8 cellular contexts compared by ENCODE assay signal in the genomic region with DNA sequence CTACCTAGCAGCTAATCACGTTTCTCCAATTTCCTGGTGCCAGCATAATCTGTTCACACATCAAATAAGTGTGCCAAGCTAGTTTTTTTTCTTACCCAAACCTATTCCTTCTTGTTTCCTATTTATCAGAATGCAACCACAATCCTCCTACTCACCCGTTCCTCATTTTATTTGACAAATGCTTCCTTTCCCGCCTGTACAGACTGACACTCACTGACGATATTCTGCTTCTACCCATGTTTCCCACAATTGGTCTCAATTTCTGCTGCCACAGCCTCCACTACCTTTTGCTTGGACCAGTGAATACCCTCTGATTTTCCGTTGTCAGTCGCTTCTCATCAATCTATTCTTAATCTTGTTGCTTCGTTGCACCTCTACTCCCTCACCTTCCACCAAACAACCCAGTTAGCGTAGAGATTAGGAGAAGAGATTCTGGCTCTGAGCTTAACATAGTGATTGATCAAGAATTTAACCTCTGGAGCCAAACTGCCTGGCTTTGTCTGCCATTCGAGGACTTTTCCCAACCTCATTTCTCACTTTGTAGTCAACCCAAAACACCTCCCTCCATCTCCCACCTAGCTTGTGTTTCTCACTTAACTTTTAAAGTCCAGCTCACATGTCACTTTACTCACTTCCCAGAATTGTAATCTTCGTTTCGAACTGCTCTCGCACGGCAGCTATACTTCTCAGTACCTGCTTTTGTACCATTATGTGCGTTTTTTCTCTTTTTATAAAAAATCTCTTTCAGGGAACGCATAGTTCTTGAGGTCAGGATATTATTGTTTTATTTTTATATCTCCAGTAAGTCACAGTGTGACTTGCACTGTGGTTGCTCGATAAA. TPM values are rescaled to one million over a fixed set of nuclear protein-coding genes. Genes with fewer than 3 reads are reported as not detected.
A peak's percentile ranks its signal among the peaks of the same experiment; 100 is the strongest.
DNase-seq lines count a peak whose midpoint lies in the region; ATAC-seq and TF ChIP-seq lines count a peak whose summit lies in the region.

No MANE protein-coding gene starts in this region.

- DNase-seq in AML-193 (lab: John Stamatoyannopoulos, UW) (peak; percentile 32 to 41), NCI-H748 treated with DMSO at 0.1 percent for 48 hours (lab: John Stamatoyannopoulos, UW) (peak; percentile 41), lung (ENCODE audit: low spot score) (no peak), GM03348 (ENCODE audit: low spot score) (no peak)

- no peaks in the 10 kb centered on the region for H3K9me3 Mint-ChIP-seq in brain

- peak overlapping the region in 1 of 2 donors; percentile 85 for H3K27ac ChIP-seq in lung (ENCODE audit: low read depth in 1 of 2, low read length in 1 of 2)
- no peak overlapping the region for H3K27ac ChIP-seq in urinary bladder (ENCODE audit: low read depth)

- no peaks in the 10 kb centered on the region for H3K36me3 Mint-ChIP-seq in brain

- TF ChIP-seq CTCF in brain (conservative IDR thresholded peaks at IDR 0.05) (no peak), lung (IDR thresholded peaks at IDR 0.05; ENCODE audit: control extremely low read depth, extremely low read depth) (no peak)

- peak overlapping the region in 3 of 5 experiments; percentile 4 to 79 (median 36) for H3K27ac Mint-ChIP-seq in brain

- peak overlapping the region; percentile 90 to 92 (median 91) for H3K4me3 Mint-ChIP-seq in brain

- peaks cover 33% of the 10 kb centered on the region for H3K27me3 Mint-ChIP-seq in brain

- 1 to 2% methylated on average over 16 of the region's 16 CpGs for WGBS in lung, 2 donors
- WGBS in urinary bladder: 6% methylated on average over 16 of the region's 16 CpGs

- no peaks in the 10 kb centered on the region for H3K36me3 ChIP-seq in lung (ENCODE audit: control insufficient read depth in 2 of 2, insufficient read depth in 2 of 2, low read length in 2 of 2)
- no peaks in the 10 kb centered on the region for H3K36me3 ChIP-seq in urinary bladder (ENCODE audit: insufficient read depth)

- H3K4me1 Mint-ChIP-seq in brain: peaks cover 42% of the 10 kb centered on the region

- no peaks in the 10 kb centered on the region for H3K9me3 ChIP-seq in lung (ENCODE audit: control insufficient read depth in 2 of 2, insufficient read depth in 1 of 2, low read length in 1 of 2)

- H3K4me1 ChIP-seq in lung (ENCODE audit: control insufficient read depth in 2 of 2, insufficient read depth in 2 of 2, low read length in 2 of 2) (peaks cover 0 to 4% of the 10 kb centered on the region in 2 donors), urinary bladder (ENCODE audit: insufficient read depth) (no peaks in the 10 kb centered on the region)

- H3K4me3 ChIP-seq in lung (peak overlapping the region; percentile 44), urinary bladder (ENCODE audit: low read depth, low read length) (peak overlapping the region; percentile 84)

- H3K27me3 ChIP-seq in lung (ENCODE audit: control insufficient read depth, insufficient read depth): no peaks in the 10 kb centered on the region

- ATAC-seq in GM18498 (IDR thresholded peaks at IDR 0.05; ENCODE audit: unreplicated experiment) (peak; percentile 34), HG02870 (IDR thresholded peaks at IDR 0.05; ENCODE audit: unreplicated experiment) (peak; percentile 28), lung (ENCODE audit: insufficient read depth, low FRiP score) (no peak)

RNA-seq across cellular contexts. Expression of a gene that starts 0.7 kb away (rescaled TPM):
- polyA plus RNA-seq in brain (ENCODE audit: insufficient read depth, low read depth, low replicate concordance): 14.4 TPM
- 10 to 100 TPM in 1 of 2 donors, 1 to 10 TPM in 1; 8.9 to 17.2 TPM for total RNA-seq in lung
- polyA plus RNA-seq in lung: 10 to 100 TPM in 1 of 2 donors, 1 to 10 TPM in 1; 4.9 to 13.2 TPM
- 15.0 TPM for total RNA-seq in urinary bladder
- 9.6 TPM for polyA plus RNA-seq in urinary bladder

RNA-seq across cellular contexts. Expression of a gene that starts 31.4 kb away (rescaled TPM):
- polyA plus RNA-seq in brain (ENCODE audit: insufficient read depth, low read depth, low replicate concordance) (2.8 TPM), lung (under 1 TPM in 1 of 2 donors, not detected in 1; 0.17 TPM), urinary bladder (not detected)
- total RNA-seq in lung (not detected), urinary bladder (0.69 TPM)

Comparison
In these comparisons a context has a peak if more than half of its experiments do, and no peak if none do; other contexts are left out.
1. DNase-seq: peak in AML-193 (2 of 2) and NCI-H748 treated with DMSO at 0.1 percent for 48 hours (single experiment); none in lung (single experiment) and GM03348 (single experiment).